31 cellular contexts compared by ENCODE assay signal in the genomic region with DNA sequence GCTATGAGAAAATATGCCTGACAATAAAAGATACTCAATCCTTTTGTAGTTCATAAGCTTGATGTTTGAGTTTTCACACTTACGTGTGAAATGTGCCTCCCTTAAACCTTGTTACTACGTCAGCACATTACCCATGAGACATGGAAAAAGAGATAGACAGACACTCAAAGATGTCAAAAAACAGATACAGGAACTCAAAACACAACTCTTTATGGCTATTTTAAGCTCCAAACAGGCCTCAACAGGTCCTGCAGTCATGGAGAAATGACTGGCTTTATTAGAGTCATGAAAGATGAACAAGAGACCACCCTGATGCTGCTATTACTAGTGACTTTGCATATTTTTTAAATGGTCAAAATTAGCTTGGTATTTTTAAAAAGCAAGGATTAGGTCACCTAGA.
"Had no signal": no experiment of that assay in that cellular context is flagged by ENCODE, and none has a peak within 500 bp of the region (broad histone marks: within the 10 kb centered on the region; RNA-seq: fewer than 3 reads in every experiment).

No MANE protein-coding gene starts in this region.

- H3K4me1 ChIP-seq: adrenal gland, body of pancreas, gastrocnemius medialis had no signal

- H3K27me3 ChIP-seq: adrenal gland, body of pancreas, dorsolateral prefrontal cortex, esophagus muscularis mucosa, foreskin keratinocyte, gastrocnemius medialis, heart right ventricle had no signal

- H3K9me3 ChIP-seq: adrenal gland, body of pancreas, esophagus muscularis mucosa, gastrocnemius medialis, heart right ventricle had no signal

- ATAC-seq: activated CD4-positive, CD25-positive, alpha-beta regulatory T cell treated with anti-CD3 and anti-CD28 coated beads, Interleukin-2, amount 50 U/mL, for 24 hours; activated CD8-positive, alpha-beta T cell treated with anti-CD3 and anti-CD28 coated beads for 36 hours; activated naive CD8-positive, alpha-beta T cell treated with anti-CD3 and anti-CD28 coated beads, Interleukin-2, amount 50 U/mL, for 24 hours; activated T-cell treated with anti-CD3 and anti-CD28 coated beads, Interleukin-2, amount 50 U/mL, for 4 hours; activated T-helper 17 cell treated with anti-CD3 and anti-CD28 coated beads, Interleukin-2, amount 50 U/mL, for 72 hours; body of pancreas; foreskin keratinocyte; gastrocnemius medialis; heart right ventricle; T-helper 17 cell had no signal

- H3K27ac ChIP-seq: adrenal gland, body of pancreas, coronary artery, dorsolateral prefrontal cortex, esophagus muscularis mucosa, foreskin keratinocyte, gastrocnemius medialis, heart right ventricle, WERI-Rb-1 had no signal

- DNase-seq: activated B cell treated with CpG ODN at 0.5 μM for 24 hours; activated CD4-positive, alpha-beta T cell treated with anti-CD3 and anti-CD28 coated beads for 48 hours; activated CD4-positive, alpha-beta T cell treated with anti-CD3 and anti-CD28 coated beads, Interleukin-2, amount 50 U/mL, for 1 hour; activated CD4-positive, alpha-beta T cell treated with anti-CD3 and anti-CD28 coated beads, Interleukin-2, amount 50 U/mL, for 48 hours; activated CD8-positive, alpha-beta memory T cell treated with anti-CD3 and anti-CD28 coated beads for 24 hours; activated CD8-positive, alpha-beta T cell treated with anti-CD3 and anti-CD28 coated beads for 36 hours; activated effector memory CD4-positive, alpha-beta T cell treated with Interleukin-2 at 50 U/mL for 16 hours; activated gamma-delta T cell treated with Interleukin-2 at 50 U/mL for 16 hours; activated naive CD4-positive, alpha-beta T cell treated with Interleukin-2 at 50 U/mL for 16 hours; activated naive CD8-positive, alpha-beta T cell treated with anti-CD3 and anti-CD28 coated beads for 36 hours; activated naive CD8-positive, alpha-beta T cell treated with anti-CD3 and anti-CD28 coated beads, Interleukin-2, amount 50 U/mL, for 24 hours; activated T-cell treated with anti-CD3 and anti-CD28 coated beads, Interleukin-2, amount 50 U/mL, for 4 hours; adrenal gland; amygdala; aorta; body of pancreas; dorsolateral prefrontal cortex; effector memory CD4-positive, alpha-beta T cell; erythroblast; gastrocnemius medialis; glutamatergic neuron; heart right ventricle; T-helper 1 cell; T-helper 17 cell; T1000; WERI-Rb-1 had no signal

- H3K4me3 ChIP-seq: adrenal gland, body of pancreas, coronary artery, dorsolateral prefrontal cortex, esophagus muscularis mucosa, gastrocnemius medialis, heart right ventricle had no signal

- H3K36me3 ChIP-seq: adrenal gland, esophagus muscularis mucosa, gastrocnemius medialis had no signal
